In genomic region chrX:55981603-55982002, GRCh38 we compare ENCODE assay signal across 26 cellular contexts.
DNase-seq lines count a peak whose midpoint lies in the region; ATAC-seq, FAIRE-seq and TF ChIP-seq lines count a peak whose summit lies in the region.
"Had no signal": no experiment of that assay in that cellular context is flagged by ENCODE, and none has a peak within 500 bp of the region (broad histone marks: within the 10 kb centered on the region; RNA-seq: fewer than 3 reads in every experiment).

No MANE protein-coding gene starts in this region.

- H3K4me2 ChIP-seq in endothelial cell of umbilical vein (ENCODE audit: insufficient read depth, low read length): no peak overlapping the region
- H3K4me2 ChIP-seq: BLaER1 treated with 17β-estradiol and CSF1 and Interleukin-3, amounts not matched to agents 10 nM and 100 nM had no signal

- no TSS peak for BruUV-seq in endothelial cell of umbilical vein (replicated peaks; lab: Mats Ljungman, UMichigan)

- ATAC-seq in Right ventricle myocardium inferior (no peak), HG03095 (IDR thresholded peaks at IDR 0.05; ENCODE audit: unreplicated experiment) (no peak)
- ATAC-seq: GM12878 had no signal

- POLR2A ChIA-PET in endothelial cell of umbilical vein (lab: Charles Lee): no interaction called here

- H3K36me3 ChIP-seq in left ventricle myocardium inferior: no peaks in the 10 kb centered on the region
- H3K36me3 ChIP-seq in endothelial cell of umbilical vein (ENCODE audit: control insufficient read depth in 2 of 2, extremely low read depth in 1 of 2, insufficient read depth in 2 of 2, low read length in 2 of 2): no peaks in the 10 kb centered on the region
- no peaks in the 10 kb centered on the region for H3K36me3 ChIP-seq in vagina
- no peaks in the 10 kb centered on the region for H3K36me3 ChIP-seq in transverse colon
- H3K36me3 ChIP-seq: BE2C; BLaER1 treated with 17β-estradiol and CSF1 and Interleukin-3, amounts not matched to agents 10 nM and 100 nM had no signal

- no peaks in the 10 kb centered on the region for H3K4me1 Mint-ChIP-seq in progenitor cell of endocrine pancreas (ENCODE audit: low read depth)
- H3K4me1 Mint-ChIP-seq: CD14-positive monocyte; CD8-positive, alpha-beta memory T cell had no signal

- H3K79me2 ChIP-seq in endothelial cell of umbilical vein (ENCODE audit: control insufficient read depth, insufficient read depth, low read length): no peaks in the 10 kb centered on the region

- CTCF ChIA-PET in endothelial cell of umbilical vein (lab: Charles Lee): no interaction called here

- peaks cover 41% of the 10 kb centered on the region for H3K9me3 Mint-ChIP-seq in progenitor cell of endocrine pancreas (ENCODE audit: low read depth)

- H3K27me3 Mint-ChIP-seq in progenitor cell of endocrine pancreas: no peaks in the 10 kb centered on the region
- H3K27me3 Mint-ChIP-seq: CD4-positive, alpha-beta T cell had no signal

- H3K4me1 ChIP-seq in left ventricle myocardium inferior (no peaks in the 10 kb centered on the region), endothelial cell of umbilical vein (ENCODE audit: control insufficient read depth, extremely low read depth, insufficient read depth, low read length) (peaks cover 5% of the 10 kb centered on the region), vagina (no peaks in the 10 kb centered on the region), transverse colon (no peaks in the 10 kb centered on the region)
- H3K4me1 ChIP-seq: BE2C; BLaER1 treated with 17β-estradiol and CSF1 and Interleukin-3, amounts not matched to agents 10 nM and 100 nM had no signal

- H3K27me3 ChIP-seq in left ventricle myocardium inferior (ENCODE audit: low read depth): no peaks in the 10 kb centered on the region
- no peaks in the 10 kb centered on the region for H3K27me3 ChIP-seq in endothelial cell of umbilical vein (ENCODE audit: control insufficient read depth in 2 of 2, insufficient read depth in 2 of 2, low read length in 2 of 2)
- H3K27me3 ChIP-seq in vagina: no peaks in the 10 kb centered on the region
- H3K27me3 ChIP-seq in transverse colon: no peaks in the 10 kb centered on the region
- H3K27me3 ChIP-seq: BE2C had no signal

- H3K36me3 Mint-ChIP-seq in progenitor cell of endocrine pancreas (ENCODE audit: insufficient read depth): peaks cover 12% of the 10 kb centered on the region
- H3K36me3 Mint-ChIP-seq: CD14-positive monocyte had no signal

- no peak overlapping the region for H3K4me3 ChIP-seq in left ventricle myocardium inferior
- no peak overlapping the region for H3K4me3 ChIP-seq in endothelial cell of umbilical vein (replicated peaks in 1 of 3; ENCODE audit: insufficient read depth in 1 of 3, low read depth in 1 of 3, low read length in 3 of 3)
- no peak overlapping the region for H3K4me3 ChIP-seq in vagina
- H3K4me3 ChIP-seq in transverse colon: no peak overlapping the region
- H3K4me3 ChIP-seq: BLaER1 treated with 17β-estradiol and CSF1 and Interleukin-3, amounts not matched to agents 10 nM and 100 nM; GM12878; GM23248 had no signal

- FAIRE-seq in endothelial cell of umbilical vein (lab: Jason Lieb, UNC): peak; percentile 78
- FAIRE-seq: A204.1, D721Med, GM12878, GM19239, H1 had no signal

- intact Hi-C loops in left ventricle myocardium inferior (cut with micrococcal nuclease) (no loop called here), Right ventricle myocardium inferior (cut with DNase I) (no loop called here), endothelial cell of umbilical vein (cut with micrococcal nuclease) (no loop called here), vagina (cut with DNase I) (no loop called here), transverse colon (cut with DNase I; ENCODE audit: low total_unique reads) (no loop called here)

- dilution Hi-C loops in endothelial cell of umbilical vein (cut with MboI; ENCODE audit: extremely low pct_ligation_motif_present, low sequenced_read_pairs): no loop called here

- H3K9ac ChIP-seq in endothelial cell of umbilical vein (replicated peaks; ENCODE audit: extremely low read depth, insufficient read depth, low read length): no peak overlapping the region
- H3K9ac ChIP-seq: BLaER1 treated with 17β-estradiol and CSF1 and Interleukin-3, amounts not matched to agents 10 nM and 100 nM; GM23248 had no signal

- H4K20me1 ChIP-seq in endothelial cell of umbilical vein (replicated peaks; ENCODE audit: control insufficient read depth, extremely low read depth, insufficient read depth, low read length): no peaks in the 10 kb centered on the region
- H4K20me1 ChIP-seq: BLaER1 treated with 17β-estradiol and CSF1 and Interleukin-3, amounts not matched to agents 10 nM and 100 nM had no signal

- WGBS in transverse colon (ENCODE audit: low coverage in 1 of 2), 2 donors: 56% methylated on average over 1 of the region's 1 CpG; no CpG with 5 or more reads in 1 of the 2 donors

- peak overlapping the region; percentile 30 for H3K27ac ChIP-seq in left ventricle myocardium inferior (replicated peaks)
- H3K27ac ChIP-seq in endothelial cell of umbilical vein (ENCODE audit: insufficient read depth, low read depth, low read length): no peak overlapping the region
- H3K27ac ChIP-seq in vagina: no peak overlapping the region
- no peak overlapping the region for H3K27ac ChIP-seq in transverse colon
- H3K27ac ChIP-seq: 22Rv1; BLaER1 treated with 17β-estradiol and CSF1 and Interleukin-3, amounts not matched to agents 10 nM and 100 nM; GM23248 had no signal

- in situ Hi-C loops in KBM-7 (cut with MboI; ENCODE audit: low pct_unique_long_range_greater_than_20kb, low sequenced_read_pairs) (no loop called here), transverse colon (cut with MboI; ENCODE audit: low pct_ligation_motif_present in 1 of 4, low pct_unique_long_range_greater_than_20kb in 1 of 4, low sequenced_read_pairs in 3 of 4) (no loop called here)

- DNase-seq in left ventricle myocardium inferior: no peak
- DNase-seq in Right ventricle myocardium inferior (ENCODE audit: missing footprints): no peak
- peak; percentile 21 for DNase-seq in endothelial cell of umbilical vein (ENCODE audit: low read depth, low spot score)
- no peak for DNase-seq in progenitor cell of endocrine pancreas (ENCODE audit: low spot score, unreplicated experiment)
- DNase-seq in vagina (ENCODE audit: extremely low spot score in 2 of 2): no peak
- no peak for DNase-seq in KBM-7
- DNase-seq in transverse colon: no peak
- DNase-seq: BE2C; CD4-positive, alpha-beta T cell; CD8-positive, alpha-beta memory T cell; DMS 273 treated with DMSO at 0.1 percent for 48 hours; DMS79; EL; GDM1; GM23248; H7; HCEC 1CT had no signal

- TF ChIP-seq CTCF in left ventricle myocardium inferior (IDR thresholded peaks at IDR 0.05; ENCODE audit: borderline replicate concordance) (no peak), endothelial cell of umbilical vein (IDR thresholded peaks at IDR 0.05; ENCODE audit: extremely low read depth in 1 of 2, insufficient read depth in 1 of 2, low read depth in 1 of 2, low read length in 2 of 2) (no peak), progenitor cell of endocrine pancreas (IDR thresholded peaks at IDR 0.05; ENCODE audit: unreplicated experiment) (no peak), vagina (IDR thresholded peaks at IDR 0.05) (no peak), transverse colon (IDR thresholded peaks at IDR 0.05) (no peak)

- H3K27ac Mint-ChIP-seq in progenitor cell of endocrine pancreas: peak overlapping the region; percentile 5
- H3K27ac Mint-ChIP-seq: CD4-positive, alpha-beta T cell had no signal

- TF ChIP-seq EP300 in transverse colon (IDR thresholded peaks at IDR 0.05; ENCODE audit: low read depth): no peak

- H3K4me3 Mint-ChIP-seq in progenitor cell of endocrine pancreas (ENCODE audit: low read depth): no peak overlapping the region
- H3K4me3 Mint-ChIP-seq: CD14-positive monocyte; CD4-positive, alpha-beta T cell had no signal

- H3K9me3 ChIP-seq in left ventricle myocardium inferior (replicated peaks) (peaks cover 32% of the 10 kb centered on the region), endothelial cell of umbilical vein (replicated peaks; ENCODE audit: control insufficient read depth, insufficient read depth, low read length) (no peaks in the 10 kb centered on the region), vagina (peaks cover 6% of the 10 kb centered on the region), transverse colon (no peaks in the 10 kb centered on the region)
- H3K9me3 ChIP-seq: BE2C had no signal

- no peak for TF ChIP-seq POLR2A in endothelial cell of umbilical vein (IDR thresholded peaks at IDR 0.05; ENCODE audit: low read depth, low read length)
- TF ChIP-seq POLR2A in vagina (IDR thresholded peaks at IDR 0.05): no peak
- TF ChIP-seq POLR2A in transverse colon (IDR thresholded peaks at IDR 0.05): no peak

- H2AFZ ChIP-seq in endothelial cell of umbilical vein (ENCODE audit: low read depth, low read length): no peak overlapping the region
- H2AFZ ChIP-seq: GM23248 had no signal

- H3K9me1 ChIP-seq in endothelial cell of umbilical vein (replicated peaks; ENCODE audit: control insufficient read depth, extremely low read depth, insufficient read depth, low read length): no peaks in the 10 kb centered on the region

TF ChIP-seq in endothelial cell of umbilical vein, 7 proteins besides CTCF, POLR2A, EP300 and RAD21:
- no peak for TF ChIP-seq EZH2 (IDR thresholded peaks at IDR 0.05; ENCODE audit: borderline replicate concordance, low read depth, low read length, severe bottlenecking)
- TF ChIP-seq GATA2 (IDR thresholded peaks at IDR 0.05; ENCODE audit: insufficient read depth, insufficient read length, low read depth, low read length): no peak
- no peak for TF ChIP-seq POLR2AphosphoS5 (IDR thresholded peaks at IDR 0.05; ENCODE audit: insufficient read depth, low read depth, low read length)
- no peak for TF ChIP-seq FOS (IDR thresholded peaks at IDR 0.05; ENCODE audit: borderline replicate concordance, insufficient read depth, low read length)
- no peak for TF ChIP-seq MYC (IDR thresholded peaks at IDR 0.05; ENCODE audit: low read depth, low read length)
- no peak for TF ChIP-seq MAX (IDR thresholded peaks at IDR 0.05; ENCODE audit: insufficient read depth, insufficient read length)
- no peak for TF ChIP-seq JUN (IDR thresholded peaks at IDR 0.05; ENCODE audit: borderline replicate concordance, insufficient read depth, insufficient read length, low read depth)
TF ChIP-seq in endothelial cell of umbilical vein: peak in this region for 0.
